In the genomic region with DNA sequence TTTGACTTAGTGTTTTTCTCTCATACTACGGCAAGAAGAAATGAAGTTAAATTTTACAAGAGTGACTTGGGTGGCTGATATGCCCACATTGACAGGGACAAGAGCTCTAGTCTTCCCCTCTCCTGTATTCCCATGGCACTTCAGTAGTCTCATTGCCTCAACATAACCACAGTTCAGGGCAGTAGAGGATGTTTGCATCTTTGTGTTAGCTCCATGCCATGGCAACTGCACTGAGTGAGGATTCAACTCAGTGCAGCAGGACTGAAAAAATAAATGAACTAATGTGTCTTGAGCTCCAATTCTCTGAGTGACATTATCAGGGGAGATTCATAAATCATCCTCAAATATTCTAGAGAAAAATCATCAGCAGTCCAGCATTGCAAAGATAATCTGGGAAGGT, we compare ENCODE assay signal across 17 cellular contexts.
DNase-seq lines count a peak whose midpoint lies in the region; ATAC-seq and TF ChIP-seq lines count a peak whose summit lies in the region.
"Had no signal": no experiment of that assay in that cellular context is flagged by ENCODE, and none has a peak within 500 bp of the region (broad histone marks: within the 10 kb centered on the region; RNA-seq: fewer than 3 reads in every experiment).

No MANE protein-coding gene starts in this region.

- no peak overlapping the region for H2AK5ac ChIP-seq in mesenchymal stem cell (ENCODE audit: low read length, severe bottlenecking)

- no peak overlapping the region for H3K4me3 ChIP-seq in brain microvascular endothelial cell (ENCODE audit: low read depth, low read length)
- H3K4me3 ChIP-seq in mesenchymal stem cell (ENCODE audit: insufficient read depth in 1 of 2, low read depth in 1 of 2, low read length in 2 of 2) = no peak overlapping the region
- H3K4me3 ChIP-seq: GM23248 had no signal

- H2BK5ac ChIP-seq in mesenchymal stem cell (ENCODE audit: low read depth, low read length, poor library complexity, severe bottlenecking) = no peak overlapping the region

- H3K9me3 Mint-ChIP-seq in natural killer cell = no peaks in the 10 kb centered on the region
- H3K9me3 Mint-ChIP-seq in natural killer cell treated with Interleukin-12 subunit alpha and Interleukin-12 subunit beta and Interleukin-15 and Interleukin-18, amount 100 ng/mL, for 72 hours = no peaks in the 10 kb centered on the region
- H3K9me3 Mint-ChIP-seq: CD14-positive monocyte had no signal

- no peak overlapping the region for H4K91ac ChIP-seq in mesenchymal stem cell (ENCODE audit: low read length)

- H3K27me3 ChIP-seq in brain microvascular endothelial cell (replicated peaks) (no peaks in the 10 kb centered on the region), mesenchymal stem cell (ENCODE audit: control insufficient read depth in 1 of 2, insufficient read depth in 1 of 2, low read length in 2 of 2) (no peaks in the 10 kb centered on the region)

- no peaks in the 10 kb centered on the region for H3K9me3 ChIP-seq in mesenchymal stem cell (ENCODE audit: control insufficient read depth, low read length)

- ATAC-seq in natural killer cell (no peak), GM21529 (IDR thresholded peaks at IDR 0.05; ENCODE audit: unreplicated experiment) (no peak)
- no peak for ATAC-seq in natural killer cell treated with Interleukin-12 subunit alpha and Interleukin-12 subunit beta and Interleukin-15 and Interleukin-18, amount 100 ng/mL, for 72 hours

- H3K4me1 Mint-ChIP-seq in natural killer cell = peaks cover 28 to 38% of the 10 kb centered on the region in 2 donors
- peaks cover 17 to 20% of the 10 kb centered on the region in 2 donors for H3K4me1 Mint-ChIP-seq in natural killer cell treated with Interleukin-12 subunit alpha and Interleukin-12 subunit beta and Interleukin-15 and Interleukin-18, amount 100 ng/mL, for 72 hours (ENCODE audit: low read depth in 2 of 2)

- TF ChIP-seq CTCF in natural killer cell (IDR thresholded peaks at IDR 0.05) = no peak
- TF ChIP-seq CTCF in brain microvascular endothelial cell (IDR thresholded peaks at IDR 0.05; ENCODE audit: low read depth, low read length, missing control alignments) = no peak

- no peaks in the 10 kb centered on the region for H3K27me3 Mint-ChIP-seq in natural killer cell (ENCODE audit: low read depth in 2 of 2)
- H3K27me3 Mint-ChIP-seq in natural killer cell treated with Interleukin-12 subunit alpha and Interleukin-12 subunit beta and Interleukin-15 and Interleukin-18, amount 100 ng/mL, for 72 hours = no peaks in the 10 kb centered on the region

- H3K18ac ChIP-seq in mesenchymal stem cell (ENCODE audit: low read depth in 1 of 2, low read length in 2 of 2) = no peak overlapping the region

- no peak overlapping the region for H2AFZ ChIP-seq in mesenchymal stem cell (ENCODE audit: low read depth, low read length)
- H2AFZ ChIP-seq: GM23248 had no signal

- intact Hi-C loops in natural killer cell (cut with micrococcal nuclease) = no loop called here

- H3K4me1 ChIP-seq in mesenchymal stem cell (ENCODE audit: control insufficient read depth, insufficient read depth, low read depth, low read length) = no peaks in the 10 kb centered on the region

- H3K23ac ChIP-seq in mesenchymal stem cell (ENCODE audit: low read length in 2 of 2) = no peak overlapping the region

- no peak overlapping the region for H2BK12ac ChIP-seq in mesenchymal stem cell (ENCODE audit: low read length in 2 of 2)

- H3K14ac ChIP-seq in mesenchymal stem cell (ENCODE audit: low read length in 2 of 2) = no peak overlapping the region

- in situ Hi-C loops in brain microvascular endothelial cell (cut with HindIII; ENCODE audit: low pct_ligation_motif_present, low sequenced_read_pairs) = no loop called here

- no peak overlapping the region for H2BK120ac ChIP-seq in mesenchymal stem cell (ENCODE audit: low read depth, low read length)

- H3K9ac ChIP-seq in mesenchymal stem cell (ENCODE audit: low read length) = no peak overlapping the region
- H3K9ac ChIP-seq: GM23248 had no signal

- no peaks in the 10 kb centered on the region for H3K36me3 Mint-ChIP-seq in natural killer cell
- H3K36me3 Mint-ChIP-seq in natural killer cell treated with Interleukin-12 subunit alpha and Interleukin-12 subunit beta and Interleukin-15 and Interleukin-18, amount 100 ng/mL, for 72 hours = no peaks in the 10 kb centered on the region

- no peak for DNase-seq in natural killer cell
- no peak for DNase-seq in natural killer cell treated with Interleukin-12 subunit alpha and Interleukin-12 subunit beta and Interleukin-15 and Interleukin-18, amount 100 ng/mL, for 72 hours (ENCODE audit: low spot score)
- peak; percentile 2 for DNase-seq in brain microvascular endothelial cell
- peak; percentile 17 for DNase-seq in mesenchymal stem cell
- DNase-seq in NCI-H187 treated with DMSO at 0.1 percent for 48 hours (lab: John Stamatoyannopoulos, UW) = no peak
- no peak for DNase-seq in NCI-H2171 treated with DMSO at 0.1 percent for 48 hours (lab: John Stamatoyannopoulos, UW)
- DNase-seq: DMS153, EL, GM23248, HCEC 1CT, NCI-H1092 treated with DMSO at 0.1 percent for 48 hours, NCI-H1694, NCI-H2107, SIG-M5 had no signal

- H2BK15ac ChIP-seq in mesenchymal stem cell (ENCODE audit: low read depth, poor library complexity, severe bottlenecking) = no peak overlapping the region

- no peaks in the 10 kb centered on the region for H3K36me3 ChIP-seq in brain microvascular endothelial cell (replicated peaks)
- H3K36me3 ChIP-seq in mesenchymal stem cell (ENCODE audit: control insufficient read depth in 1 of 2, insufficient read depth in 2 of 2, low read depth in 1 of 2, low read length in 2 of 2) = no peaks in the 10 kb centered on the region

- H3K27ac Mint-ChIP-seq in natural killer cell = peak overlapping the region; percentile 1 to 5
- H3K27ac Mint-ChIP-seq in natural killer cell treated with Interleukin-12 subunit alpha and Interleukin-12 subunit beta and Interleukin-15 and Interleukin-18, amount 100 ng/mL, for 72 hours = no peak overlapping the region

- H3K27ac ChIP-seq in brain microvascular endothelial cell = no peak overlapping the region
- H3K27ac ChIP-seq in mesenchymal stem cell (ENCODE audit: low read length, poor library complexity, severe bottlenecking) = no peak overlapping the region
- H3K27ac ChIP-seq: GM23248, HL-60 had no signal

- H3K79me1 ChIP-seq in mesenchymal stem cell (replicated peaks; ENCODE audit: low read length, poor library complexity, severe bottlenecking) = peaks cover 9% of the 10 kb centered on the region

- no peak overlapping the region for H4K8ac ChIP-seq in mesenchymal stem cell (ENCODE audit: low read length)

- H3K4ac ChIP-seq in mesenchymal stem cell (ENCODE audit: low read depth in 1 of 2, low read length in 2 of 2) = no peak overlapping the region

- no peak overlapping the region for H3K4me2 ChIP-seq in mesenchymal stem cell (ENCODE audit: low read length, poor library complexity, severe bottlenecking)

- no CpG with 5 or more reads among the region's 1 CpG for WGBS in mesenchymal stem cell

- no peak overlapping the region for H3K4me3 Mint-ChIP-seq in natural killer cell
- no peak overlapping the region for H3K4me3 Mint-ChIP-seq in natural killer cell treated with Interleukin-12 subunit alpha and Interleukin-12 subunit beta and Interleukin-15 and Interleukin-18, amount 100 ng/mL, for 72 hours
- H3K4me3 Mint-ChIP-seq: CD14-positive monocyte had no signal

Comparison
In these comparisons a context has a peak if more than half of its experiments do, and no peak if none do; other contexts are left out.
1. H3K27ac Mint-ChIP-seq: peak in natural killer cell (2 of 2); none in natural killer cell treated with Interleukin-12 subunit alpha and Interleukin-12 subunit beta and Interleukin-15 and Interleukin-18, amount 100 ng/mL, for 72 hours (0 of 2).
2. DNase-seq: peak in brain microvascular endothelial cell (single experiment) and mesenchymal stem cell (single experiment); none in natural killer cell (single experiment), natural killer cell treated with Interleukin-12 subunit alpha and Interleukin-12 subunit beta and Interleukin-15 and Interleukin-18, amount 100 ng/mL, for 72 hours (single experiment), NCI-H187 treated with DMSO at 0.1 percent for 48 hours (single experiment) and NCI-H2171 treated with DMSO at 0.1 percent for 48 hours (single experiment).